In genomic region chr15:74799843-74800558, GRCh38 we compare ENCODE assay signal across 8 cellular contexts. TPM values are rescaled to one million over a fixed set of nuclear protein-coding genes. Genes with fewer than 3 reads are reported as not detected.
A peak's percentile ranks its signal among the peaks of the same experiment; 100 is the strongest.
DNase-seq lines count a peak whose midpoint lies in the region; ATAC-seq and TF ChIP-seq lines count a peak whose summit lies in the region.

No MANE protein-coding gene starts in this region.

- TF ChIP-seq CTCF in GM12872 (IDR thresholded peaks at IDR 0.05; ENCODE audit: insufficient read depth, low read depth, low read length) = peak; percentile 99
- TF ChIP-seq CTCF in choroid plexus epithelial cell (conservative IDR thresholded peaks at IDR 0.05; ENCODE audit: low read depth, low read length) = peak; percentile 96
- peak; percentile 95 to 99 for TF ChIP-seq CTCF in left lung (IDR thresholded peaks at IDR 0.05)

- DNase-seq in NCI-H2196 (lab: John Stamatoyannopoulos, UW; ENCODE audit: unreplicated experiment) (peak; percentile 76), choroid plexus epithelial cell (ENCODE audit: low read depth) (peak; percentile 57), left lung (peak; percentile 88 to 96), NCI-H774 (lab: John Stamatoyannopoulos, UW) (no peak)
- peak; percentile 77 to 86 for DNase-seq in activated CD4-positive, alpha-beta T cell treated with anti-CD3 and anti-CD28 coated beads for 4 hours
- DNase-seq in stimulated activated CD8-positive, alpha-beta memory T cell treated with anti-CD3 and anti-CD28 coated beads, Interleukin-12 subunit alpha, Interleukin-12 subunit beta, amount 100 ng/mL, for 1 hour (ENCODE audit: low read depth) = peak; percentile 75

- H3K27me3 ChIP-seq in left lung = no peaks in the 10 kb centered on the region

- H3K4me1 ChIP-seq in left lung = peaks cover 7 to 51% of the 10 kb centered on the region in 2 donors

- H3K9me3 ChIP-seq in left lung = no peaks in the 10 kb centered on the region

- H3K36me3 ChIP-seq in left lung = peaks cover 0 to 75% of the 10 kb centered on the region in 2 donors

- H3K4me3 ChIP-seq in choroid plexus epithelial cell (ENCODE audit: low read depth, low read length) (no peak overlapping the region), left lung (no peak overlapping the region)

- peak overlapping the region in 1 of 2 donors; percentile 66 for H3K27ac ChIP-seq in left lung

- intact Hi-C loops in left lung (cut with DNase I) = no loop called here

- peak; percentile 60 for ATAC-seq in HG02588 (IDR thresholded peaks at IDR 0.05; ENCODE audit: unreplicated experiment)
- ATAC-seq in left lung = peak; percentile 96

RNA-seq across cellular contexts. Expression of gene LMAN1L, which starts 12.6 kb away (rescaled TPM):
- under 1 TPM in 1 of 2 donors, not detected in 1; 0.39 TPM for total RNA-seq in left lung

RNA-seq across cellular contexts. Expression of gene CSK, which starts 18.1 kb away (rescaled TPM):
- total RNA-seq in left lung = 100 to 1,000 TPM in 1 of 2 donors, 10 to 100 TPM in 1; 52.3 to 101 TPM

RNA-seq across cellular contexts. Expression of gene CPLX3, which starts 26.4 kb away (rescaled TPM):
- total RNA-seq in left lung = not detected

RNA-seq across cellular contexts. Expression of gene ULK3, which starts 43.0 kb away (rescaled TPM):
- 10 to 100 TPM; 37.4 to 45.1 TPM for total RNA-seq in left lung

RNA-seq across cellular contexts. Expression of gene CYP1A2, which starts 51.4 kb away (rescaled TPM):
- total RNA-seq in left lung = under 1 TPM in 1 of 2 donors, not detected in 1; 0.15 TPM
